ENCODE assay signal across 1 cellular context in genomic region chr20:44384423-44385027, GRCh38.
TF ChIP-seq lines count a peak whose summit lies in the region.

No MANE protein-coding gene starts in this region.

TF ChIP-seq in HepG2, 621 proteins besides CTCF, POLR2A, EP300 and RAD21 (continued from another document and continues in another):
- TF ChIP-seq REPIN1 (CRISPR knock-in tag; IDR thresholded peaks at IDR 0.05; ENCODE audit: borderline replicate concordance, low read depth), result peak; percentile 45; the same call in 1 of the 2 replicates
- peak; percentile 44; the same call in 1 of the 2 replicates for TF ChIP-seq ZNF205 (CRISPR knock-in tag; IDR thresholded peaks at IDR 0.05)
- TF ChIP-seq ZFY (CRISPR knock-in tag; IDR thresholded peaks at IDR 0.05), result no peak
- no peak for TF ChIP-seq ZNF75D (CRISPR knock-in tag; IDR thresholded peaks at IDR 0.05; ENCODE audit: borderline replicate concordance)
- TF ChIP-seq, protein P1, sequence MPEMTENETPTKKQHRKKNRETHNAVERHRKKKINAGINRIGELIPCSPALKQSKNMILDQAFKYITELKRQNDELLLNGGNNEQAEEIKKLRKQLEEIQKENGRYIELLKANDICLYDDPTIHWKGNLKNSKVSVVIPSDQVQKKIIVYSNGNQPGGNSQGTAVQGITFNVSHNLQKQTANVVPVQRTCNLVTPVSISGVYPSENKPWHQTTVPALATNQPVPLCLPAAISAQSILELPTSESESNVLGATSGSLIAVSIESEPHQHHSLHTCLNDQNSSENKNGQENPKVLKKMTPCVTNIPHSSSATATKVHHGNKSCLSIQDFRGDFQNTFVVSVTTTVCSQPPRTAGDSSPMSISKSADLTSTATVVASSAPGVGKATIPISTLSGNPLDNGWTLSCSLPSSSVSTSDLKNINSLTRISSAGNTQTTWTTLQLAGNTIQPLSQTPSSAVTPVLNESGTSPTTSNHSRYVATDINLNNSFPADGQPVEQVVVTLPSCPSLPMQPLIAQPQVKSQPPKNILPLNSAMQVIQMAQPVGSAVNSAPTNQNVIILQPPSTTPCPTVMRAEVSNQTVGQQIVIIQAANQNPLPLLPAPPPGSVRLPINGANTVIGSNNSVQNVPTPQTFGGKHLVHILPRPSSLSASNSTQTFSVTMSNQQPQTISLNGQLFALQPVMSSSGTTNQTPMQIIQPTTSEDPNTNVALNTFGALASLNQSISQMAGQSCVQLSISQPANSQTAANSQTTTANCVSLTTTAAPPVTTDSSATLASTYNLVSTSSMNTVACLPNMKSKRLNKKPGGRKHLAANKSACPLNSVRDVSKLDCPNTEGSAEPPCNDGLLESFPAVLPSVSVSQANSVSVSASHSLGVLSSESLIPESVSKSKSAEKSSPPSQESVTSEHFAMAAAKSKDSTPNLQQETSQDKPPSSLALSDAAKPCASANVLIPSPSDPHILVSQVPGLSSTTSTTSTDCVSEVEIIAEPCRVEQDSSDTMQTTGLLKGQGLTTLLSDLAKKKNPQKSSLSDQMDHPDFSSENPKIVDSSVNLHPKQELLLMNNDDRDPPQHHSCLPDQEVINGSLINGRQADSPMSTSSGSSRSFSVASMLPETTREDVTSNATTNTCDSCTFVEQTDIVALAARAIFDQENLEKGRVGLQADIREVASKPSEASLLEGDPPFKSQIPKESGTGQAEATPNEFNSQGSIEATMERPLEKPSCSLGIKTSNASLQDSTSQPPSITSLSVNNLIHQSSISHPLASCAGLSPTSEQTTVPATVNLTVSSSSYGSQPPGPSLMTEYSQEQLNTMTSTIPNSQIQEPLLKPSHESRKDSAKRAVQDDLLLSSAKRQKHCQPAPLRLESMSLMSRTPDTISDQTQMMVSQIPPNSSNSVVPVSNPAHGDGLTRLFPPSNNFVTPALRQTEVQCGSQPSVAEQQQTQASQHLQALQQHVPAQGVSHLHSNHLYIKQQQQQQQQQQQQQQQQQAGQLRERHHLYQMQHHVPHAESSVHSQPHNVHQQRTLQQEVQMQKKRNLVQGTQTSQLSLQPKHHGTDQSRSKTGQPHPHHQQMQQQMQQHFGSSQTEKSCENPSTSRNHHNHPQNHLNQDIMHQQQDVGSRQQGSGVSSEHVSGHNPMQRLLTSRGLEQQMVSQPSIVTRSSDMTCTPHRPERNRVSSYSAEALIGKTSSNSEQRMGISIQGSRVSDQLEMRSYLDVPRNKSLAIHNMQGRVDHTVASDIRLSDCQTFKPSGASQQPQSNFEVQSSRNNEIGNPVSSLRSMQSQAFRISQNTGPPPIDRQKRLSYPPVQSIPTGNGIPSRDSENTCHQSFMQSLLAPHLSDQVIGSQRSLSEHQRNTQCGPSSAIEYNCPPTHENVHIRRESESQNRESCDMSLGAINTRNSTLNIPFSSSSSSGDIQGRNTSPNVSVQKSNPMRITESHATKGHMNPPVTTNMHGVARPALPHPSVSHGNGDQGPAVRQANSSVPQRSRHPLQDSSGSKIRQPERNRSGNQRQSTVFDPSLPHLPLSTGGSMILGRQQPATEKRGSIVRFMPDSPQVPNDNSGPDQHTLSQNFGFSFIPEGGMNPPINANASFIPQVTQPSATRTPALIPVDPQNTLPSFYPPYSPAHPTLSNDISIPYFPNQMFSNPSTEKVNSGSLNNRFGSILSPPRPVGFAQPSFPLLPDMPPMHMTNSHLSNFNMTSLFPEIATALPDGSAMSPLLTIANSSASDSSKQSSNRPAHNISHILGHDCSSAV (CRISPR knock-in tag; IDR thresholded peaks at IDR 0.05; ENCODE audit: borderline replicate concordance), result no peak
- TF ChIP-seq FOXK1 (CRISPR knock-in tag; IDR thresholded peaks at IDR 0.05; ENCODE audit: borderline replicate concordance, low read depth), result peak; percentile 24; the same call in 1 of the 2 replicates
- TF ChIP-seq TOE1 (CRISPR knock-in tag; IDR thresholded peaks at IDR 0.05), result no peak
- no peak for TF ChIP-seq RELA (CRISPR knock-in tag; IDR thresholded peaks at IDR 0.05)
- TF ChIP-seq NFKB2 (CRISPR knock-in tag; IDR thresholded peaks at IDR 0.05; ENCODE audit: borderline replicate concordance), result no peak
- TF ChIP-seq RBM22 (optimal IDR thresholded peaks at IDR 0.05; ENCODE audit: low read length), result peak; percentile 84
- TF ChIP-seq, protein P2, sequence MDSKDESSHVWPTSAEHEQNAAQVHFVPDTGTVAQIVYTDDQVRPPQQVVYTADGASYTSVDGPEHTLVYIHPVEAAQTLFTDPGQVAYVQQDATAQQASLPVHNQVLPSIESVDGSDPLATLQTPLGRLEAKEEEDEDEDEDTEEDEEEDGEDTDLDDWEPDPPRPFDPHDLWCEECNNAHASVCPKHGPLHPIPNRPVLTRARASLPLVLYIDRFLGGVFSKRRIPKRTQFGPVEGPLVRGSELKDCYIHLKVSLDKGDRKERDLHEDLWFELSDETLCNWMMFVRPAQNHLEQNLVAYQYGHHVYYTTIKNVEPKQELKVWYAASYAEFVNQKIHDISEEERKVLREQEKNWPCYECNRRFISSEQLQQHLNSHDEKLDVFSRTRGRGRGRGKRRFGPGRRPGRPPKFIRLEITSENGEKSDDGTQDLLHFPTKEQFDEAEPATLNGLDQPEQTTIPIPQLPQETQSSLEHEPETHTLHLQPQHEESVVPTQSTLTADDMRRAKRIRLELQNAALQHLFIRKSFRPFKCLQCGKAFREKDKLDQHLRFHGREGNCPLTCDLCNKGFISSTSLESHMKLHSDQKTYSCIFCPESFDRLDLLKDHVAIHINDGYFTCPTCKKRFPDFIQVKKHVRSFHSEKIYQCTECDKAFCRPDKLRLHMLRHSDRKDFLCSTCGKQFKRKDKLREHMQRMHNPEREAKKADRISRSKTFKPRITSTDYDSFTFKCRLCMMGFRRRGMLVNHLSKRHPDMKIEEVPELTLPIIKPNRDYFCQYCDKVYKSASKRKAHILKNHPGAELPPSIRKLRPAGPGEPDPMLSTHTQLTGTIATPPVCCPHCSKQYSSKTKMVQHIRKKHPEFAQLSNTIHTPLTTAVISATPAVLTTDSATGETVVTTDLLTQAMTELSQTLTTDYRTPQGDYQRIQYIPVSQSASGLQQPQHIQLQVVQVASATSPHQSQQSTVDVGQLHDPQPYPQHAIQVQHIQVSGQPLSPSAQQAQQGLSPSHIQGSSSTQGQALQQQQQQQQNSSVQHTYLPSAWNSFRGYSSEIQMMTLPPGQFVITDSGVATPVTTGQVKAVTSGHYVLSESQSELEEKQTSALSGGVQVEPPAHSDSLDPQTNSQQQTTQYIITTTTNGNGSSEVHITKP (CRISPR knock-in tag; IDR thresholded peaks at IDR 0.05; ENCODE audit: low read depth), result 0 out of 2 replicates have a peak, but pooled peaks have one; percentile 13
- TF ChIP-seq AGO2 (optimal IDR thresholded peaks at IDR 0.05; ENCODE audit: low read depth, low read length), result no peak
- TF ChIP-seq PAX8 (CRISPR knock-in tag; IDR thresholded peaks at IDR 0.05; ENCODE audit: borderline replicate concordance), result no peak
- no peak for TF ChIP-seq ATF3 (CRISPR knock-in tag; IDR thresholded peaks at IDR 0.05)
- no peak for TF ChIP-seq HINFP (CRISPR knock-in tag; IDR thresholded peaks at IDR 0.05; ENCODE audit: low read depth)
- TF ChIP-seq, protein P3, sequence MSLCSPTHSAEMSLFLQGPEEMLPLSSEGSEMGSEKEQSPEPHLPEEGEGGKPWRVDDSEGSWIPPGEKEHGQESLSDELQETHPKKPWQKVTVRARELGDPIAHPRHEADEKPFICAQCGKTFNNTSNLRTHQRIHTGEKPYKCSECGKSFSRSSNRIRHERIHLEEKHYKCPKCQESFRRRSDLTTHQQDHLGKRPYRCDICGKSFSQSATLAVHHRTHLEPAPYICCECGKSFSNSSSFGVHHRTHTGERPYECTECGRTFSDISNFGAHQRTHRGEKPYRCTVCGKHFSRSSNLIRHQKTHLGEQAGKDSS (CRISPR knock-in tag; IDR thresholded peaks at IDR 0.05; ENCODE audit: borderline replicate concordance, low read depth), result peak; percentile 56; the same call in 1 of the 2 replicates
- TF ChIP-seq BRCA1 (CRISPR knock-in tag; IDR thresholded peaks at IDR 0.05), result no peak
- TF ChIP-seq ZNF251 (CRISPR knock-in tag; IDR thresholded peaks at IDR 0.05), result 0 out of 2 replicates have a peak, but pooled peaks have one; percentile 70
- peak; percentile 54; the same call in 1 of the 2 replicates for TF ChIP-seq MED1 (CRISPR knock-in tag; IDR thresholded peaks at IDR 0.05)
- 0 out of 2 replicates have a peak, but pooled peaks have one; percentile 11 for TF ChIP-seq KLF12 (CRISPR knock-in tag; IDR thresholded peaks at IDR 0.05; ENCODE audit: borderline replicate concordance)
- peak; percentile 31 for TF ChIP-seq JARID2 (CRISPR knock-in tag; IDR thresholded peaks at IDR 0.05; ENCODE audit: insufficient replicate concordance)
- peak; percentile 58; the same call in 1 of the 2 replicates for TF ChIP-seq ZNF12 (CRISPR knock-in tag; IDR thresholded peaks at IDR 0.05)
- TF ChIP-seq LCORL (IDR thresholded peaks at IDR 0.05), result no peak
- TF ChIP-seq LCORL (CRISPR knock-in tag; IDR thresholded peaks at IDR 0.05), result no peak
- peak; percentile 96 for TF ChIP-seq ZNF232 (CRISPR knock-in tag; IDR thresholded peaks at IDR 0.05; ENCODE audit: borderline replicate concordance)
- no peak for TF ChIP-seq ZNF431 (CRISPR knock-in tag; IDR thresholded peaks at IDR 0.05; ENCODE audit: borderline replicate concordance, low read depth)
- TF ChIP-seq XRCC5 (optimal IDR thresholded peaks at IDR 0.05; ENCODE audit: low read length), result peak; percentile 94
- no peak for TF ChIP-seq FOXM1 (CRISPR knock-in tag; IDR thresholded peaks at IDR 0.05)
- peak; percentile 73 for TF ChIP-seq ELF3 (CRISPR knock-in tag; IDR thresholded peaks at IDR 0.05)
- TF ChIP-seq KLF16 (CRISPR knock-in tag; IDR thresholded peaks at IDR 0.05), result no peak
- TF ChIP-seq, protein P4, sequence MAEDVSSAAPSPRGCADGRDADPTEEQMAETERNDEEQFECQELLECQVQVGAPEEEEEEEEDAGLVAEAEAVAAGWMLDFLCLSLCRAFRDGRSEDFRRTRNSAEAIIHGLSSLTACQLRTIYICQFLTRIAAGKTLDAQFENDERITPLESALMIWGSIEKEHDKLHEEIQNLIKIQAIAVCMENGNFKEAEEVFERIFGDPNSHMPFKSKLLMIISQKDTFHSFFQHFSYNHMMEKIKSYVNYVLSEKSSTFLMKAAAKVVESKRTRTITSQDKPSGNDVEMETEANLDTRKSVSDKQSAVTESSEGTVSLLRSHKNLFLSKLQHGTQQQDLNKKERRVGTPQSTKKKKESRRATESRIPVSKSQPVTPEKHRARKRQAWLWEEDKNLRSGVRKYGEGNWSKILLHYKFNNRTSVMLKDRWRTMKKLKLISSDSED (CRISPR knock-in tag; IDR thresholded peaks at IDR 0.05), result no peak
- no peak for TF ChIP-seq KDM3A (CRISPR knock-in tag; IDR thresholded peaks at IDR 0.05; ENCODE audit: low read depth)
- TF ChIP-seq ZNF615 (CRISPR knock-in tag; IDR thresholded peaks at IDR 0.05; ENCODE audit: borderline replicate concordance), result no peak
- TF ChIP-seq ZNF337 (CRISPR knock-in tag; IDR thresholded peaks at IDR 0.05; ENCODE audit: borderline replicate concordance, low read depth), result no peak
- TF ChIP-seq KMT2A (CRISPR knock-in tag; IDR thresholded peaks at IDR 0.05), result peak; percentile 30; the same call in 1 of the 2 replicates
- no peak for TF ChIP-seq NCOA1 (CRISPR knock-in tag; IDR thresholded peaks at IDR 0.05)
